1 cellular context compared by ENCODE assay signal in the genomic region with DNA sequence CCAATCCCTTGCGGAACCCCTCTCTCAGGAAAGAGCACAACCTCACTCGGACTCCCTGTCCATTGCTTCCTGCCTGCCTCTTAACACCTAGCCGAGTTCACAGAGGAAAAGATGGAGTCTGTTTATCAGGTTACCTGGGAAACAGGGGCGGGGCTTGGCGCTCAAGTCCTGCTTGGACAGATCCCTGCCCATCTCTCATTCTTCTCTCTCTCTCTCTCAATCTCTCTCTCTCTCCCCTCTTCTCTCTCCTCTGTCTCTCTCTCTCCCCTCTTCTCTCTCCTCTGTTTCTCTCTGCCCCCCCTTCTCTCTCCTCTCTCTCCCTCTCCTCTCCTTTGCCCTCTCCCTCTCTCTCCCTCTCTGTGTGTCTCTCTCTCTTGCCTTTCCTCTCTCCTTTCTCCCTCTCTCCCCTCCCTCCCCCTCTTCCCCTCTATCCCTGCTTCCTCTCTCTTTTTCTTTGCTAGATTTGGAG.
TF ChIP-seq lines count a peak whose summit lies in the region.

Gene EFHB (minus strand): TSS at position 120 of the 469 bp plus-strand sequence. CDS start 199 bp downstream, outside the sequence.

TF ChIP-seq in K562, 482 proteins besides CTCF, POLR2A, EP300 and RAD21 (continued from another document and continues in another):
- TF ChIP-seq, protein P1, sequence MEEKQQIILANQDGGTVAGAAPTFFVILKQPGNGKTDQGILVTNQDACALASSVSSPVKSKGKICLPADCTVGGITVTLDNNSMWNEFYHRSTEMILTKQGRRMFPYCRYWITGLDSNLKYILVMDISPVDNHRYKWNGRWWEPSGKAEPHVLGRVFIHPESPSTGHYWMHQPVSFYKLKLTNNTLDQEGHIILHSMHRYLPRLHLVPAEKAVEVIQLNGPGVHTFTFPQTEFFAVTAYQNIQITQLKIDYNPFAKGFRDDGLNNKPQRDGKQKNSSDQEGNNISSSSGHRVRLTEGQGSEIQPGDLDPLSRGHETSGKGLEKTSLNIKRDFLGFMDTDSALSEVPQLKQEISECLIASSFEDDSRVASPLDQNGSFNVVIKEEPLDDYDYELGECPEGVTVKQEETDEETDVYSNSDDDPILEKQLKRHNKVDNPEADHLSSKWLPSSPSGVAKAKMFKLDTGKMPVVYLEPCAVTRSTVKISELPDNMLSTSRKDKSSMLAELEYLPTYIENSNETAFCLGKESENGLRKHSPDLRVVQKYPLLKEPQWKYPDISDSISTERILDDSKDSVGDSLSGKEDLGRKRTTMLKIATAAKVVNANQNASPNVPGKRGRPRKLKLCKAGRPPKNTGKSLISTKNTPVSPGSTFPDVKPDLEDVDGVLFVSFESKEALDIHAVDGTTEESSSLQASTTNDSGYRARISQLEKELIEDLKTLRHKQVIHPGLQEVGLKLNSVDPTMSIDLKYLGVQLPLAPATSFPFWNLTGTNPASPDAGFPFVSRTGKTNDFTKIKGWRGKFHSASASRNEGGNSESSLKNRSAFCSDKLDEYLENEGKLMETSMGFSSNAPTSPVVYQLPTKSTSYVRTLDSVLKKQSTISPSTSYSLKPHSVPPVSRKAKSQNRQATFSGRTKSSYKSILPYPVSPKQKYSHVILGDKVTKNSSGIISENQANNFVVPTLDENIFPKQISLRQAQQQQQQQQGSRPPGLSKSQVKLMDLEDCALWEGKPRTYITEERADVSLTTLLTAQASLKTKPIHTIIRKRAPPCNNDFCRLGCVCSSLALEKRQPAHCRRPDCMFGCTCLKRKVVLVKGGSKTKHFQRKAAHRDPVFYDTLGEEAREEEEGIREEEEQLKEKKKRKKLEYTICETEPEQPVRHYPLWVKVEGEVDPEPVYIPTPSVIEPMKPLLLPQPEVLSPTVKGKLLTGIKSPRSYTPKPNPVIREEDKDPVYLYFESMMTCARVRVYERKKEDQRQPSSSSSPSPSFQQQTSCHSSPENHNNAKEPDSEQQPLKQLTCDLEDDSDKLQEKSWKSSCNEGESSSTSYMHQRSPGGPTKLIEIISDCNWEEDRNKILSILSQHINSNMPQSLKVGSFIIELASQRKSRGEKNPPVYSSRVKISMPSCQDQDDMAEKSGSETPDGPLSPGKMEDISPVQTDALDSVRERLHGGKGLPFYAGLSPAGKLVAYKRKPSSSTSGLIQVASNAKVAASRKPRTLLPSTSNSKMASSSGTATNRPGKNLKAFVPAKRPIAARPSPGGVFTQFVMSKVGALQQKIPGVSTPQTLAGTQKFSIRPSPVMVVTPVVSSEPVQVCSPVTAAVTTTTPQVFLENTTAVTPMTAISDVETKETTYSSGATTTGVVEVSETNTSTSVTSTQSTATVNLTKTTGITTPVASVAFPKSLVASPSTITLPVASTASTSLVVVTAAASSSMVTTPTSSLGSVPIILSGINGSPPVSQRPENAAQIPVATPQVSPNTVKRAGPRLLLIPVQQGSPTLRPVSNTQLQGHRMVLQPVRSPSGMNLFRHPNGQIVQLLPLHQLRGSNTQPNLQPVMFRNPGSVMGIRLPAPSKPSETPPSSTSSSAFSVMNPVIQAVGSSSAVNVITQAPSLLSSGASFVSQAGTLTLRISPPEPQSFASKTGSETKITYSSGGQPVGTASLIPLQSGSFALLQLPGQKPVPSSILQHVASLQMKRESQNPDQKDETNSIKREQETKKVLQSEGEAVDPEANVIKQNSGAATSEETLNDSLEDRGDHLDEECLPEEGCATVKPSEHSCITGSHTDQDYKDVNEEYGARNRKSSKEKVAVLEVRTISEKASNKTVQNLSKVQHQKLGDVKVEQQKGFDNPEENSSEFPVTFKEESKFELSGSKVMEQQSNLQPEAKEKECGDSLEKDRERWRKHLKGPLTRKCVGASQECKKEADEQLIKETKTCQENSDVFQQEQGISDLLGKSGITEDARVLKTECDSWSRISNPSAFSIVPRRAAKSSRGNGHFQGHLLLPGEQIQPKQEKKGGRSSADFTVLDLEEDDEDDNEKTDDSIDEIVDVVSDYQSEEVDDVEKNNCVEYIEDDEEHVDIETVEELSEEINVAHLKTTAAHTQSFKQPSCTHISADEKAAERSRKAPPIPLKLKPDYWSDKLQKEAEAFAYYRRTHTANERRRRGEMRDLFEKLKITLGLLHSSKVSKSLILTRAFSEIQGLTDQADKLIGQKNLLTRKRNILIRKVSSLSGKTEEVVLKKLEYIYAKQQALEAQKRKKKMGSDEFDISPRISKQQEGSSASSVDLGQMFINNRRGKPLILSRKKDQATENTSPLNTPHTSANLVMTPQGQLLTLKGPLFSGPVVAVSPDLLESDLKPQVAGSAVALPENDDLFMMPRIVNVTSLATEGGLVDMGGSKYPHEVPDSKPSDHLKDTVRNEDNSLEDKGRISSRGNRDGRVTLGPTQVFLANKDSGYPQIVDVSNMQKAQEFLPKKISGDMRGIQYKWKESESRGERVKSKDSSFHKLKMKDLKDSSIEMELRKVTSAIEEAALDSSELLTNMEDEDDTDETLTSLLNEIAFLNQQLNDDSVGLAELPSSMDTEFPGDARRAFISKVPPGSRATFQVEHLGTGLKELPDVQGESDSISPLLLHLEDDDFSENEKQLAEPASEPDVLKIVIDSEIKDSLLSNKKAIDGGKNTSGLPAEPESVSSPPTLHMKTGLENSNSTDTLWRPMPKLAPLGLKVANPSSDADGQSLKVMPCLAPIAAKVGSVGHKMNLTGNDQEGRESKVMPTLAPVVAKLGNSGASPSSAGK (IDR thresholded peaks at IDR 0.05) = 0 out of 2 replicates have a peak, but pooled peaks have one; percentile 3
- TF ChIP-seq NEUROD1 (IDR thresholded peaks at IDR 0.05; ENCODE audit: borderline replicate concordance, low read depth, low read length, partially characterized antibody) = peak; percentile 62
- TF ChIP-seq NFE2L1 (tag; IDR thresholded peaks at IDR 0.05; ENCODE audit: borderline replicate concordance, low read depth) = no peak
- peak; percentile 92 for TF ChIP-seq HDGF (IDR thresholded peaks at IDR 0.05)
- TF ChIP-seq FOXO4 (CRISPR knock-in tag; IDR thresholded peaks at IDR 0.05) = no peak
- peak in 1 of 2 experiments; percentile 78; a peak in 2 of 4 replicates for TF ChIP-seq RCOR1 (IDR thresholded peaks at IDR 0.05; ENCODE audit: borderline replicate concordance in 1 of 2, low read depth in 2 of 2, low read length in 2 of 2)
- peak; percentile 30; the same call in 1 of the 2 replicates for TF ChIP-seq TAL1 (IDR thresholded peaks at IDR 0.05)
- no peak for TF ChIP-seq ZMIZ1 (IDR thresholded peaks at IDR 0.05; ENCODE audit: low read depth in 2 of 2, low read length in 2 of 2)
- no peak; the same call in 1 of the 2 replicates for TF ChIP-seq L3MBTL2 (IDR thresholded peaks at IDR 0.05)
- TF ChIP-seq ETV1 (tag; conservative IDR thresholded peaks at IDR 0.05; ENCODE audit: low read depth) = peak; percentile 50
- no peak for TF ChIP-seq BRCA1 (IDR thresholded peaks at IDR 0.05)
- TF ChIP-seq BRCA1 (CRISPR knock-in tag; IDR thresholded peaks at IDR 0.05) = no peak
- no peak for TF ChIP-seq RFX5 (IDR thresholded peaks at IDR 0.05; ENCODE audit: low read depth, low read length)
- peak; percentile 77 for TF ChIP-seq BRD9 (IDR thresholded peaks at IDR 0.05; ENCODE audit: low read depth, partially characterized antibody)
- peak in 2 of 3 experiments; percentile 72 to 88 for TF ChIP-seq YY1 (IDR thresholded peaks at IDR 0.05; ENCODE audit: borderline replicate concordance in 1 of 3, control insufficient read depth in 1 of 3, extremely low read depth in 1 of 3, insufficient read depth in 3 of 3, insufficient read length in 1 of 3, insufficient replicate concordance in 2 of 3, low read depth in 1 of 3, low read length in 2 of 3)
- TF ChIP-seq JUNB (CRISPR knock-in tag; conservative IDR thresholded peaks at IDR 0.05) = no peak
- TF ChIP-seq, protein P2, sequence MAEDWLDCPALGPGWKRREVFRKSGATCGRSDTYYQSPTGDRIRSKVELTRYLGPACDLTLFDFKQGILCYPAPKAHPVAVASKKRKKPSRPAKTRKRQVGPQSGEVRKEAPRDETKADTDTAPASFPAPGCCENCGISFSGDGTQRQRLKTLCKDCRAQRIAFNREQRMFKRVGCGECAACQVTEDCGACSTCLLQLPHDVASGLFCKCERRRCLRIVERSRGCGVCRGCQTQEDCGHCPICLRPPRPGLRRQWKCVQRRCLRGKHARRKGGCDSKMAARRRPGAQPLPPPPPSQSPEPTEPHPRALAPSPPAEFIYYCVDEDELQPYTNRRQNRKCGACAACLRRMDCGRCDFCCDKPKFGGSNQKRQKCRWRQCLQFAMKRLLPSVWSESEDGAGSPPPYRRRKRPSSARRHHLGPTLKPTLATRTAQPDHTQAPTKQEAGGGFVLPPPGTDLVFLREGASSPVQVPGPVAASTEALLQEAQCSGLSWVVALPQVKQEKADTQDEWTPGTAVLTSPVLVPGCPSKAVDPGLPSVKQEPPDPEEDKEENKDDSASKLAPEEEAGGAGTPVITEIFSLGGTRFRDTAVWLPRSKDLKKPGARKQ (CRISPR knock-in tag; IDR thresholded peaks at IDR 0.05) = no peak
- TF ChIP-seq PYGO2 (tag; IDR thresholded peaks at IDR 0.05) = peak; percentile 45; the same call in 1 of the 2 replicates
- no peak for TF ChIP-seq ZNF583 (CRISPR knock-in tag; IDR thresholded peaks at IDR 0.05)
- TF ChIP-seq PREB (CRISPR knock-in tag; IDR thresholded peaks at IDR 0.05) = no peak
- TF ChIP-seq ZBTB2 (IDR thresholded peaks at IDR 0.05) = peak; percentile 84
- no peak for TF ChIP-seq EZH2 (IDR thresholded peaks at IDR 0.05; ENCODE audit: borderline replicate concordance, low read depth, low read length)
- TF ChIP-seq SMARCA5 (IDR thresholded peaks at IDR 0.05) = 0 out of 2 replicates have a peak, but pooled peaks have one; percentile 65
- no peak for TF ChIP-seq NR2C2 (CRISPR knock-in tag; IDR thresholded peaks at IDR 0.05)
- TF ChIP-seq NR2C2 (tag; IDR thresholded peaks at IDR 0.05) = 0 out of 2 replicates have a peak, but pooled peaks have one; percentile 19
- peak; percentile 79 for TF ChIP-seq HINFP (tag; conservative IDR thresholded peaks at IDR 0.05; ENCODE audit: low read depth)
- TF ChIP-seq, protein P3, sequence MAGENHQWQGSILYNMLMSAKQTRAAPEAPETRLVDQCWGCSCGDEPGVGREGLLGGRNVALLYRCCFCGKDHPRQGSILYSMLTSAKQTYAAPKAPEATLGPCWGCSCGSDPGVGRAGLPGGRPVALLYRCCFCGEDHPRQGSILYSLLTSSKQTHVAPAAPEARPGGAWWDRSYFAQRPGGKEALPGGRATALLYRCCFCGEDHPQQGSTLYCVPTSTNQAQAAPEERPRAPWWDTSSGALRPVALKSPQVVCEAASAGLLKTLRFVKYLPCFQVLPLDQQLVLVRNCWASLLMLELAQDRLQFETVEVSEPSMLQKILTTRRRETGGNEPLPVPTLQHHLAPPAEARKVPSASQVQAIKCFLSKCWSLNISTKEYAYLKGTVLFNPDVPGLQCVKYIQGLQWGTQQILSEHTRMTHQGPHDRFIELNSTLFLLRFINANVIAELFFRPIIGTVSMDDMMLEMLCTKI (IDR thresholded peaks at IDR 0.05; ENCODE audit: partially characterized antibody) = no peak
